In the genomic region with DNA sequence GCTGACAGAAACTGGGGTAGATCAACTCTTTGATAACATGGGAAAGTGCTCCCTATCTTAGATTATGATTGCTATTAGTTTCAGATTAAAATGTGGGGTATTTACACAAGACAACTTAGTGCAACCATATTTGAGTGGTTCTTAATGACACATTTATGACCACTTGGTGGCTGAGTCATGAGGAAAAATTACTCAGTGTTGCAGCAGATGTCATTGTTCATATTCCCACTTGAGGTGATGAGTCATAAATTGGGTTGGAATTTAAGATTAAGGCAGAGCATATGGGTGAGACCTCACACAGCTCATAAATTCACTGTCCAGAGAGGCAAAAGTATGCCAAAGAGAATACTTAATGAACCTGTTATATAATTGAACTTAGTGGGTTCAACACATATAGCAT, we compare ENCODE assay signal across 7 cellular contexts.
DNase-seq lines count a peak whose midpoint lies in the region; ATAC-seq, FAIRE-seq and TF ChIP-seq lines count a peak whose summit lies in the region.

No MANE protein-coding gene starts in this region.

- POLR2A ChIA-PET in GM12878 (lab: Charles Lee): interaction anchor here (0.8 kb wide), 1 partner anchor 141 kb away, joined by 3 read pairs; no protein-coding TSS in a partner anchor

- H3K9me3 ChIP-seq in GM12878 (replicated peaks; ENCODE audit: control insufficient read depth, insufficient read depth, low read length): no peaks in the 10 kb centered on the region

- no peaks in the 10 kb centered on the region for H3K79me2 ChIP-seq in GM12878 (ENCODE audit: control insufficient read depth, insufficient read depth, low read length)

- BruUV-seq in GM12878 (replicated peaks; lab: Mats Ljungman, UMichigan): no TSS peak

- H3K27me3 ChIP-seq in GM12878 (replicated peaks in 1 of 2; ENCODE audit: control insufficient read depth in 2 of 2, insufficient read depth in 2 of 2, low read length in 1 of 2): peaks cover 0 to 2% of the 10 kb centered on the region in 2 experiments; a peak in 2 of 4 replicates

- no peaks in the 10 kb centered on the region for H4K20me1 ChIP-seq in GM12878 (ENCODE audit: control insufficient read depth, insufficient read depth)

- SMC1A ChIA-PET in GM12878 (lab: Charles Lee; ENCODE audit: uncharacterized antibody, unreplicated experiment): interaction anchor here (0.6 to 9.5 kb wide), 19 partner anchors 9 to 481 kb away, joined by 3 to 275 read pairs (median 4); no protein-coding TSS in a partner anchor

- RAD21 ChIA-PET in GM12878 (lab: Charles Lee; ENCODE audit: unreplicated experiment): interaction anchor here (0.5 to 9.1 kb wide), 13 partner anchors 8 to 481 kb away, joined by 3 to 190 read pairs (median 3); no protein-coding TSS in a partner anchor

- H3K36me3 ChIP-seq in GM12878 (ENCODE audit: control insufficient read depth in 2 of 2, insufficient read depth in 2 of 2, low read length in 1 of 2): no peaks in the 10 kb centered on the region

- no peak overlapping the region for H3K27ac ChIP-seq in GM12878 (ENCODE audit: control insufficient read depth, insufficient read depth)

- no peak overlapping the region for H3K9ac ChIP-seq in GM12878 (ENCODE audit: control insufficient read depth, insufficient read depth, low read length)

- no peak for TF ChIP-seq POLR2A in GM12878 (IDR thresholded peaks at IDR 0.05; ENCODE audit: low read depth, low read length)

- H2AFZ ChIP-seq in GM12878 (ENCODE audit: control insufficient read depth, low read depth, low read length): no peak overlapping the region

- in situ Hi-C loops in GM12878 (cut with MboI): loop anchor here (25.0 kb wide), 1 partner anchor 404 kb away; no protein-coding TSS in a partner anchor

- ATAC-seq in GM12878: peak; percentile 50
- no peak for ATAC-seq in GM18858 (IDR thresholded peaks at IDR 0.05; ENCODE audit: unreplicated experiment)

- peak; percentile 64 for DNase-seq in H4 (ENCODE audit: low spot score)
- DNase-seq in NCI-H2029 treated with DMSO at 0.1 percent for 48 hours (lab: John Stamatoyannopoulos, UW): peak; percentile 31
- no peak for DNase-seq in GM12878 (ENCODE audit: low read depth, low spot score)
- DNase-seq in renal cortical epithelial cell (ENCODE audit: low read depth): peak; percentile 78
- no peak for DNase-seq in D341Med (ENCODE audit: low spot score)
- DNase-seq in activated effector memory CD4-positive, alpha-beta T cell treated with Interleukin-2 at 50 U/mL for 16 hours: no peak

- intact Hi-C loops in GM12878 (cut with micrococcal nuclease; ENCODE audit: unreplicated experiment): no loop called here

- CTCF ChIA-PET in GM12878 (lab: Yijun Ruan, JAX): interaction anchor here (0.6 to 8.0 kb wide), 15 partner anchors 12 to 481 kb away, joined by 3 to 247 read pairs (median 6); no protein-coding TSS in a partner anchor

- no peak overlapping the region for H3K4me2 ChIP-seq in GM12878 (ENCODE audit: control insufficient read depth, insufficient read depth)

- no peak for TF ChIP-seq EP300 in GM12878 (IDR thresholded peaks at IDR 0.05; ENCODE audit: borderline replicate concordance in 1 of 2, control insufficient read depth in 1 of 2, low read depth in 2 of 2, low read length in 2 of 2)

- no peak overlapping the region for H3K4me3 ChIP-seq in GM12878

- no peak for TF ChIP-seq RAD21 in GM12878 (IDR thresholded peaks at IDR 0.05; ENCODE audit: insufficient read depth, low read depth, low read length)

- H3K4me1 ChIP-seq in GM12878 (ENCODE audit: control insufficient read depth, insufficient read depth, low read length): no peaks in the 10 kb centered on the region

- no peak for TF ChIP-seq CTCF in GM12878 (IDR thresholded peaks at IDR 0.05 in 2 of 3, conservative IDR thresholded peaks at IDR 0.05 in 1 of 3; ENCODE audit: control insufficient read depth in 2 of 3, extremely low read depth in 1 of 3, insufficient read depth in 1 of 3, low read depth in 3 of 3, low read length in 3 of 3)

- no peak for FAIRE-seq in GM12878 (lab: Jason Lieb, UNC)

TF ChIP-seq in GM12878, 131 proteins besides CTCF, POLR2A, EP300 and RAD21:
- TF ChIP-seq, protein P1, sequence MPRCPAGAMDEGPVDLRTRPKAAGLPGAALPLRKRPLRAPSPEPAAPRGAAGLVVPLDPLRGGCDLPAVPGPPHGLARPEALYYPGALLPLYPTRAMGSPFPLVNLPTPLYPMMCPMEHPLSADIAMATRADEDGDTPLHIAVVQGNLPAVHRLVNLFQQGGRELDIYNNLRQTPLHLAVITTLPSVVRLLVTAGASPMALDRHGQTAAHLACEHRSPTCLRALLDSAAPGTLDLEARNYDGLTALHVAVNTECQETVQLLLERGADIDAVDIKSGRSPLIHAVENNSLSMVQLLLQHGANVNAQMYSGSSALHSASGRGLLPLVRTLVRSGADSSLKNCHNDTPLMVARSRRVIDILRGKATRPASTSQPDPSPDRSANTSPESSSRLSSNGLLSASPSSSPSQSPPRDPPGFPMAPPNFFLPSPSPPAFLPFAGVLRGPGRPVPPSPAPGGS (IDR thresholded peaks at IDR 0.05; ENCODE audit: borderline replicate concordance, insufficient read depth, low read depth, low read length, poor library complexity, severe bottlenecking): peak; percentile 69
- TF ChIP-seq FOXM1 (IDR thresholded peaks at IDR 0.05; ENCODE audit: low read depth, low read length) (no peak), ESRRA (IDR thresholded peaks at IDR 0.05; ENCODE audit: low read length) (no peak), JUNB (IDR thresholded peaks at IDR 0.05) (0 out of 2 replicates have a peak, but pooled peaks have one; percentile 9), IKZF2 (IDR thresholded peaks at IDR 0.05) (peak in 1 of 2 experiments; percentile 30; a peak in 2 of 4 replicates), ATF7 (IDR thresholded peaks at IDR 0.05; ENCODE audit: low read depth) (0 out of 2 replicates have a peak, but pooled peaks have one; percentile 23)

Comparison
In these comparisons a context has a peak if more than half of its experiments do, and no peak if none do; other contexts are left out.
1. DNase-seq: peak in H4 (single experiment), NCI-H2029 treated with DMSO at 0.1 percent for 48 hours (single experiment) and renal cortical epithelial cell (single experiment); none in GM12878 (single experiment), D341Med (single experiment) and activated effector memory CD4-positive, alpha-beta T cell treated with Interleukin-2 at 50 U/mL for 16 hours (single experiment).